ENCODE assay signal across 12 cellular contexts in the genomic region with DNA sequence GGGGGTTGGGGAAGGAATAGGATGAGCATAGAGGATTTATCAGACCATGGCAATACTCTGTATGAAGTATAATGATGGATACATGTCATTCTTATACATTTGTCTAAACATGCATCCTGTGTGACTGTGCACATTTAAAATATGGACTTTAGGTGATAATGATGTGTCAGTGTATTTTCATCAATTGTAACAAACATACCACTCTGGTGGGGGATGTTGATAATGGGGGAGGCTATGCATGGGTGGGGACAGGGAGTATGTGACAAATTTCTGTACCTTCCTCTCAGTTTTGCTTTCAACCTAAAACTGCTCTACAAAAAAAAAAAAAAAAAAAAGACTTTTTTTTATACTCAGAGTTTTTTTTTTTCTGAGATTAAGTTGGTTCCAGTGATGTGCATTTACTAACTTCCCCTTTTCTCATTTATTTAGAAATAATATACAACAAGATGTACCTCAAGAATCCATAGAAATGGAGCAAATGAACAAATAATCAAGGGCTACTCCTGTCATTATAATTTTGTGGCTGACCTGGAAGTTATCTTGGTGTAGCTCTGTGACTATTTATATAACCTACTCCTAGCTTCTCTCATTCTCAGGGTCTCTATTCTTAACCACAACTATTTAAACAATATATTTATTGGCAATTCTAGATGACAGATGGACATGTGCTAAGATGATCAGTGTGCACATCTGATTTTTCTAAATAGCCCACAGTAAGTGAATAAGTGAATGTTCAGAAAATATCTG.
DNase-seq lines count a peak whose midpoint lies in the region; ATAC-seq, FAIRE-seq and TF ChIP-seq lines count a peak whose summit lies in the region.
"Had no signal": no experiment of that assay in that cellular context is flagged by ENCODE, and none has a peak within 500 bp of the region (broad histone marks: within the 10 kb centered on the region; RNA-seq: fewer than 3 reads in every experiment).

No MANE protein-coding gene starts in this region.

- TF ChIP-seq RAD21 in GM12878 (IDR thresholded peaks at IDR 0.05; ENCODE audit: insufficient read depth, low read depth, low read length), result no peak

- peaks cover 0 to 5% (median 0%) of the 10 kb centered on the region in 9 donors for H3K9me3 Mint-ChIP-seq in naive thymus-derived CD8-positive, alpha-beta T cell

- peak overlapping the region; percentile 63 for H3K4me2 ChIP-seq in GM12878 (ENCODE audit: control insufficient read depth, insufficient read depth)

- TF ChIP-seq EP300 in GM12878 (IDR thresholded peaks at IDR 0.05; ENCODE audit: borderline replicate concordance in 1 of 2, control insufficient read depth in 1 of 2, low read depth in 2 of 2, low read length in 2 of 2), result peak; percentile 50 to 54; a peak in 1 of 4 replicates

- intact Hi-C loops in GM12878 (cut with micrococcal nuclease; ENCODE audit: unreplicated experiment), result loop anchor here (2.0 kb wide), 1 partner anchor 43 kb away; no protein-coding TSS in a partner anchor

- POLR2A ChIA-PET in GM12878 (lab: Charles Lee), result interaction anchor here (0.7 to 0.8 kb wide), 4 partner anchors 29 to 352 kb away, joined by 3 to 5 read pairs (median 4); no protein-coding TSS in a partner anchor
- POLR2A ChIA-PET in naive thymus-derived CD8-positive, alpha-beta T cell (lab: Charles Lee), result interaction anchor here (0.7 kb wide), 2 partner anchors 31 to 277 kb away, joined by 4 to 8 read pairs; no protein-coding TSS in a partner anchor

- peaks cover 2 to 22% (median 8%) of the 10 kb centered on the region in 4 donors for H3K4me1 Mint-ChIP-seq in naive thymus-derived CD8-positive, alpha-beta T cell
- H3K4me1 Mint-ChIP-seq: WTC11 had no signal

- no peaks in the 10 kb centered on the region for H4K20me1 ChIP-seq in GM12878 (ENCODE audit: control insufficient read depth, insufficient read depth)

- CTCF ChIA-PET in GM12878 (lab: Yijun Ruan, JAX), result interaction anchor here (1.0 kb wide), 1 partner anchor 39 kb away, joined by 3 read pairs; no protein-coding TSS in a partner anchor

- H2AFZ ChIP-seq in GM12878 (ENCODE audit: control insufficient read depth, low read depth, low read length), result no peak overlapping the region; the same call in 1 of the 2 replicates

- ATAC-seq in GM18907 (IDR thresholded peaks at IDR 0.05; ENCODE audit: unreplicated experiment) (peak; percentile 90), GM21529 (IDR thresholded peaks at IDR 0.05; ENCODE audit: unreplicated experiment) (peak; percentile 81), HG03139 (IDR thresholded peaks at IDR 0.05; ENCODE audit: unreplicated experiment) (peak; percentile 74), GM12878 (peak; percentile 96)
- ATAC-seq in naive thymus-derived CD8-positive, alpha-beta T cell, result no peak
- ATAC-seq: WTC11 had no signal

- no peaks in the 10 kb centered on the region for H3K27me3 ChIP-seq in GM12878 (replicated peaks in 1 of 2; ENCODE audit: control insufficient read depth in 2 of 2, insufficient read depth in 2 of 2, low read length in 1 of 2)
- H3K27me3 ChIP-seq: thyroid gland had no signal

- H3K36me3 ChIP-seq in GM12878 (ENCODE audit: control insufficient read depth in 2 of 2, insufficient read depth in 2 of 2, low read length in 1 of 2), result no peaks in the 10 kb centered on the region
- H3K36me3 ChIP-seq: HAP-1, thyroid gland had no signal

- H3K27ac ChIP-seq in GM12878 (ENCODE audit: control insufficient read depth, insufficient read depth), result peak overlapping the region; percentile 68
- no peak overlapping the region for H3K27ac ChIP-seq in substantia nigra (ENCODE audit: low read depth, low read length, poor library complexity, severe bottlenecking)
- H3K27ac ChIP-seq: thyroid gland had no signal

- RAD21 ChIA-PET in GM12878 (lab: Charles Lee; ENCODE audit: unreplicated experiment), result interaction anchor here (0.7 to 5.7 kb wide), 8 partner anchors 23 to 550 kb away, joined by 3 to 26 read pairs (median 6); no protein-coding TSS in a partner anchor

- no peak for TF ChIP-seq CTCF in GM12878 (IDR thresholded peaks at IDR 0.05 in 2 of 3, conservative IDR thresholded peaks at IDR 0.05 in 1 of 3; ENCODE audit: control insufficient read depth in 2 of 3, extremely low read depth in 1 of 3, insufficient read depth in 1 of 3, low read depth in 3 of 3, low read length in 3 of 3)

- H3K4me3 Mint-ChIP-seq in naive thymus-derived CD8-positive, alpha-beta T cell, result no peak overlapping the region
- H3K4me3 Mint-ChIP-seq: WTC11 had no signal

- no peaks in the 10 kb centered on the region for H3K27me3 Mint-ChIP-seq in naive thymus-derived CD8-positive, alpha-beta T cell

- no peak overlapping the region for H3K9ac ChIP-seq in GM12878 (ENCODE audit: control insufficient read depth, insufficient read depth, low read length)

- no peaks in the 10 kb centered on the region for H3K79me2 ChIP-seq in GM12878 (ENCODE audit: control insufficient read depth, insufficient read depth, low read length)

- DNase-seq in GM12878 (ENCODE audit: low read depth, low spot score) (peak; percentile 66), substantia nigra (lab: John Stamatoyannopoulos, UW) (no peak)
- no peak for DNase-seq in stimulated activated naive CD4-positive, alpha-beta T cell treated with Interleukin-2 at 50 U/mL for 16 hours (lab: John Stamatoyannopoulos, UW)
- no peak for DNase-seq in naive thymus-derived CD8-positive, alpha-beta T cell
- DNase-seq: PC-3, thyroid gland had no signal

- no peak overlapping the region for H3K27ac Mint-ChIP-seq in naive thymus-derived CD8-positive, alpha-beta T cell
- H3K27ac Mint-ChIP-seq: WTC11 had no signal

- SMC1A ChIA-PET in GM12878 (lab: Charles Lee; ENCODE audit: uncharacterized antibody, unreplicated experiment), result interaction anchor here (0.9 to 2.0 kb wide), 10 partner anchors 16 to 47 kb away, joined by 3 to 10 read pairs (median 4); no protein-coding TSS in a partner anchor

- peaks cover 0 to 15% (median 4%) of the 10 kb centered on the region in 3 donors for H3K36me3 Mint-ChIP-seq in naive thymus-derived CD8-positive, alpha-beta T cell
- H3K36me3 Mint-ChIP-seq: WTC11 had no signal

- TF ChIP-seq POLR2A in GM12878 (IDR thresholded peaks at IDR 0.05; ENCODE audit: low read depth, low read length), result no peak

- in situ Hi-C loops in GM12878 (cut with MboI), result no loop called here

- H3K9me3 ChIP-seq in GM12878 (replicated peaks; ENCODE audit: control insufficient read depth, insufficient read depth, low read length), result no peaks in the 10 kb centered on the region; the same call in 2 of the 3 replicates
- H3K9me3 ChIP-seq: HAP-1, thyroid gland had no signal

- peaks cover 12% of the 10 kb centered on the region; the same call in 1 of the 2 replicates for H3K4me1 ChIP-seq in GM12878 (ENCODE audit: control insufficient read depth, insufficient read depth, low read length)
- H3K4me1 ChIP-seq: HAP-1, thyroid gland had no signal

- peak; percentile 70 for FAIRE-seq in GM12878 (lab: Jason Lieb, UNC)
- FAIRE-seq: endothelial cell of umbilical vein had no signal

- no peak overlapping the region for H3K4me3 ChIP-seq in GM12878
- H3K4me3 ChIP-seq: HAP-1, thyroid gland had no signal

- no TSS peak for BruUV-seq in GM12878 (replicated peaks; lab: Mats Ljungman, UMichigan)

TF ChIP-seq in GM12878, 131 proteins besides CTCF, POLR2A, EP300 and RAD21 (continues in another document):
- peak in 1 of 2 experiments; percentile 41; a peak in 1 of 4 replicates for TF ChIP-seq ETV6 (conservative IDR thresholded peaks at IDR 0.05 in 1 of 2, IDR thresholded peaks at IDR 0.05 in 1 of 2; ENCODE audit: borderline replicate concordance in 1 of 2, low read depth in 1 of 2)
- TF ChIP-seq KDM1A (IDR thresholded peaks at IDR 0.05; ENCODE audit: borderline replicate concordance), result no peak
- TF ChIP-seq PML (IDR thresholded peaks at IDR 0.05; ENCODE audit: low read length), result peak; percentile 51; the same call in 1 of the 2 replicates
- peak; percentile 58; the same call in 1 of the 2 replicates for TF ChIP-seq CREM (IDR thresholded peaks at IDR 0.05; ENCODE audit: low read depth)
- TF ChIP-seq MEF2B (IDR thresholded peaks at IDR 0.05; ENCODE audit: partially characterized antibody, poor library complexity, severe bottlenecking), result peak; percentile 27
- TF ChIP-seq BMI1 (IDR thresholded peaks at IDR 0.05; ENCODE audit: borderline replicate concordance), result 0 out of 2 replicates have a peak, but pooled peaks have one; percentile 24
- peak; percentile 89 for TF ChIP-seq NFIC (IDR thresholded peaks at IDR 0.05; ENCODE audit: low read depth, low read length)
- TF ChIP-seq SUPT20H (IDR thresholded peaks at IDR 0.05; ENCODE audit: borderline replicate concordance, control insufficient read depth, low read depth, low read length), result no peak
- no peak for TF ChIP-seq MAX (IDR thresholded peaks at IDR 0.05; ENCODE audit: low read depth, low read length)
- TF ChIP-seq ZBTB40 (IDR thresholded peaks at IDR 0.05; ENCODE audit: borderline replicate concordance), result no peak; the same call in 1 of the 2 replicates

Comparison
In these comparisons a context has a peak if more than half of its experiments do, and no peak if none do; other contexts are left out.
1. ATAC-seq: peak in GM18907 (single experiment), GM21529 (single experiment), HG03139 (single experiment) and GM12878 (single experiment); none in naive thymus-derived CD8-positive, alpha-beta T cell (0 of 2).